In the genomic region with DNA sequence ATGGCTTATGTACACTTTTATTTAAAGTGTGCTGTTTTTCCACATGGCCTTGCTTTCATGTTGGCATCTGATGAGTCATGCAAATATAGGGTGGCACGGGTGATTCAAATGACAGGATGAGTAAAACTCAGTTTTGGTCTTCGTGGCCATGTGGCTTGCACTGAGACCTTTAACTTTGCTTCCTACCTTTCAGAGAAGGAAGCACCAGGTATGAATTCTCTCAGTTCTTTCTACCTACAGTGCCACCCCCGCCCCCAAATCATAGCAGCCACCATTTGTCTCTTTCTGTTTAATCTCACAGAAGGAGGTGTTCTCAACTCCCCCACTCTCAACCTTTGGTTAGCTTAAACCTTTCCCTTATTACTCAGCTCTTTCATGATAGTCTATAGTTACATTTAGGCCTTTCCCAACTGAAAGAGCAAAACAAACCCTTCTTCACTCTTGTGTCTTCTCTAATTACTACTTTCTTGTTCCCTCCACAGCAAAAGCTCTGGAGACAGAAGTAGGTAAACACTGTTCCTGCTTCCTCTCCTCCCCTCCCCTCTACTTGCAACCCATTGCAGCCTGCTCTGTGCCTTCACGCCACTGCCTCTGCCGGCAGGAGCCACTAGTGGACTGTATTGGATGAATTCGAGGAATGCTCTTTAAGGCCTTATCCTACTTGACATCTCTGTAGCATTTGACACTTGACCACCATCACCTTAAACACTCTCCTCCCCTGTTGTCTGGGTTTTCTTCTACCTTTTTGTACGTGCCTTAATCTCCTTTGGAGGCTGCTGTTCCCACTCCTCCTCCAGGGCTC, we compare ENCODE assay signal across 8 cellular contexts.
DNase-seq lines count a peak whose midpoint lies in the region; ATAC-seq, FAIRE-seq and TF ChIP-seq lines count a peak whose summit lies in the region.

No MANE protein-coding gene starts in this region.

- TF ChIP-seq POLR2A in endothelial cell of umbilical vein (IDR thresholded peaks at IDR 0.05; ENCODE audit: low read depth, low read length) = no peak

- dilution Hi-C loops in endothelial cell of umbilical vein (cut with MboI; ENCODE audit: extremely low pct_ligation_motif_present, low sequenced_read_pairs) = no loop called here

- no peak overlapping the region for H2AFZ ChIP-seq in endothelial cell of umbilical vein (ENCODE audit: low read depth, low read length)

- no peak overlapping the region for H3K9ac ChIP-seq in endothelial cell of umbilical vein (replicated peaks; ENCODE audit: extremely low read depth, insufficient read depth, low read length)

- no peak overlapping the region for H3K4me3 ChIP-seq in endothelial cell of umbilical vein (replicated peaks in 1 of 3; ENCODE audit: insufficient read depth in 1 of 3, low read depth in 1 of 3, low read length in 3 of 3)

- H3K27me3 ChIP-seq in endothelial cell of umbilical vein (ENCODE audit: control insufficient read depth in 2 of 2, insufficient read depth in 2 of 2, low read length in 2 of 2) = no peaks in the 10 kb centered on the region

- H3K9me1 ChIP-seq in endothelial cell of umbilical vein (replicated peaks; ENCODE audit: control insufficient read depth, extremely low read depth, insufficient read depth, low read length) = no peaks in the 10 kb centered on the region

- peaks cover 21% of the 10 kb centered on the region for H3K4me1 ChIP-seq in endothelial cell of umbilical vein (ENCODE audit: control insufficient read depth, extremely low read depth, insufficient read depth, low read length)

- H3K9me3 ChIP-seq in endothelial cell of umbilical vein (replicated peaks; ENCODE audit: control insufficient read depth, insufficient read depth, low read length) = no peaks in the 10 kb centered on the region

- ATAC-seq in HG03159 (IDR thresholded peaks at IDR 0.05; ENCODE audit: unreplicated experiment) (no peak), GM19035 (IDR thresholded peaks at IDR 0.05; ENCODE audit: unreplicated experiment) (no peak)

- no peaks in the 10 kb centered on the region for H3K9me3 Mint-ChIP-seq in progenitor cell of endocrine pancreas (ENCODE audit: low read depth)

- peaks cover 48% of the 10 kb centered on the region for H3K4me1 Mint-ChIP-seq in progenitor cell of endocrine pancreas (ENCODE audit: low read depth)

- H3K36me3 ChIP-seq in endothelial cell of umbilical vein (ENCODE audit: control insufficient read depth in 2 of 2, extremely low read depth in 1 of 2, insufficient read depth in 2 of 2, low read length in 2 of 2) = peaks cover 0 to 3% of the 10 kb centered on the region in 2 experiments

- H4K20me1 ChIP-seq in endothelial cell of umbilical vein (replicated peaks; ENCODE audit: control insufficient read depth, extremely low read depth, insufficient read depth, low read length) = peaks cover 2% of the 10 kb centered on the region

- no peak overlapping the region for H3K4me3 Mint-ChIP-seq in progenitor cell of endocrine pancreas (ENCODE audit: low read depth)

- H3K4me2 ChIP-seq in endothelial cell of umbilical vein (ENCODE audit: insufficient read depth, low read length) = no peak overlapping the region

- peak overlapping the region; percentile 18; the same call in 1 of the 2 replicates for H3K27ac ChIP-seq in VCaP
- no peak overlapping the region for H3K27ac ChIP-seq in endothelial cell of umbilical vein (ENCODE audit: insufficient read depth, low read depth, low read length)

- intact Hi-C loops in endothelial cell of umbilical vein (cut with micrococcal nuclease) = no loop called here

- peak; percentile 84 for DNase-seq in activated effector memory CD4-positive, alpha-beta T cell treated with anti-CD3 and anti-CD28 coated beads, Interleukin-2, amount 50 U/mL, for 16 hours
- no peak for DNase-seq in activated effector memory CD4-positive, alpha-beta T cell treated with Interleukin-2 at 50 U/mL for 16 hours
- DNase-seq in endothelial cell of umbilical vein (ENCODE audit: low read depth, low spot score) (no peak), progenitor cell of endocrine pancreas (ENCODE audit: low spot score, unreplicated experiment) (no peak), ACHN (no peak)

- H3K27ac Mint-ChIP-seq in progenitor cell of endocrine pancreas = peak overlapping the region; percentile 15

- peaks cover 9% of the 10 kb centered on the region for H3K36me3 Mint-ChIP-seq in progenitor cell of endocrine pancreas (ENCODE audit: insufficient read depth)

- peaks cover 49% of the 10 kb centered on the region for H3K79me2 ChIP-seq in endothelial cell of umbilical vein (ENCODE audit: control insufficient read depth, insufficient read depth, low read length)

- POLR2A ChIA-PET in endothelial cell of umbilical vein (lab: Charles Lee) = no interaction called here

- in situ Hi-C loops in ACHN (cut with HindIII; ENCODE audit: low pct_ligation_motif_present, low pct_unique_long_range_greater_than_20kb, low sequenced_read_pairs) = no loop called here

- FAIRE-seq in endothelial cell of umbilical vein (lab: Jason Lieb, UNC) = no peak

- no peaks in the 10 kb centered on the region for H3K27me3 Mint-ChIP-seq in progenitor cell of endocrine pancreas

- CTCF ChIA-PET in endothelial cell of umbilical vein (lab: Charles Lee) = interaction anchor here (0.9 to 1.5 kb wide), 5 partner anchors 34 to 136 kb away, joined by 3 to 5 read pairs (median 3); no protein-coding TSS in a partner anchor

- TF ChIP-seq CTCF in VCaP (conservative IDR thresholded peaks at IDR 0.05) (peak; percentile 44), endothelial cell of umbilical vein (IDR thresholded peaks at IDR 0.05; ENCODE audit: extremely low read depth in 1 of 2, insufficient read depth in 1 of 2, low read depth in 1 of 2, low read length in 2 of 2) (peak in 1 of 2 donors; percentile 23), progenitor cell of endocrine pancreas (IDR thresholded peaks at IDR 0.05; ENCODE audit: unreplicated experiment) (peak; percentile 47)

- no TSS peak for BruUV-seq in endothelial cell of umbilical vein (replicated peaks; lab: Mats Ljungman, UMichigan)

TF ChIP-seq in endothelial cell of umbilical vein, 7 proteins besides CTCF, POLR2A, EP300 and RAD21:
- TF ChIP-seq, protein P1, sequence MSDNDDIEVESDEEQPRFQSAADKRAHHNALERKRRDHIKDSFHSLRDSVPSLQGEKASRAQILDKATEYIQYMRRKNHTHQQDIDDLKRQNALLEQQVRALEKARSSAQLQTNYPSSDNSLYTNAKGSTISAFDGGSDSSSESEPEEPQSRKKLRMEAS (IDR thresholded peaks at IDR 0.05; ENCODE audit: insufficient read depth, insufficient read length) = no peak
- TF ChIP-seq EZH2 (IDR thresholded peaks at IDR 0.05; ENCODE audit: borderline replicate concordance, low read depth, low read length, severe bottlenecking) (no peak), JUN (IDR thresholded peaks at IDR 0.05; ENCODE audit: borderline replicate concordance, insufficient read depth, insufficient read length, low read depth) (peak; percentile 66)
